Comparison of ENCODE assay signal across 16 cellular contexts in the genomic region with DNA sequence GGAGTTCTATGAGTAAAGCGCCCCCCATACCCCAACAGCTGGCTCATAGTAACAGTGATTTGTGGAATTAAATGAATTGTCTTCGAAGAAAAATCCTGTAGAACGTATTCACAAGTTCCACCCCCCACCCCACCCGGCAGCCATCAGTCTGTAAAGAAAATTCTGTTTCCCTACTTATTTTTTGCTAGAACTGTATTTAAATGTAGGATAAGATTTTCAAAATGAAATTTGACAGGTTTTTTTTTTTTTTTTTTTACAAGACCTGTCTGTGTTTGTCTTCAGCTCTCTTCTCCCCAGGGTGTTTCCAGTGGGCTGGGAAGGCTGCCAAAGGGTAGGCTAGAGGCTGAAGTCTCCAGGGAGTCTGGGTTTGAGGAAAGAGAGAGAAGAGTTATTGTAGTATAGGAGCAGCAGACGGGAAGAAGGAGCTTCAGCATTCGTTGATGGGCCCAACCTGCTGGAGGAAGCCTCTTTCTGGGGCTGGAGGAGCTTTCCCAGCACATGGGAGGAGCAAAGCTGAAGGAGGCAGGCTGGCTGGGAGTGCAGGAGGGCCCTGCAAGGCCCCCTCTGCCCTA.
DNase-seq lines count a peak whose midpoint lies in the region.
"Had no signal": no experiment of that assay in that cellular context is flagged by ENCODE, and none has a peak within 500 bp of the region (broad histone marks: within the 10 kb centered on the region; RNA-seq: fewer than 3 reads in every experiment).

No MANE protein-coding gene starts in this region.

- no peak overlapping the region for H2AFZ ChIP-seq in mesenchymal stem cell (ENCODE audit: low read depth, low read length)

- H2BK12ac ChIP-seq in mesenchymal stem cell (ENCODE audit: low read length in 2 of 2) = peak overlapping the region; percentile 18 to 67

- DNase-seq in DMS153 (lab: John Stamatoyannopoulos, UW) = peak; percentile 69
- DNase-seq in NCI-H1105 (lab: John Stamatoyannopoulos, UW) = peak; percentile 83
- DNase-seq in NCI-H774 (lab: John Stamatoyannopoulos, UW) = peak; percentile 37
- no peak for DNase-seq in mesenchymal stem cell
- DNase-seq in posterior vena cava (ENCODE audit: low spot score) = no peak
- DNase-seq in activated T-cell treated with anti-CD3 and anti-CD28 coated beads, Interleukin-2, amount 50 U/mL, for 1 hour = no peak
- no peak for DNase-seq in activated effector memory CD4-positive, alpha-beta T cell treated with Interleukin-2 at 50 U/mL for 16 hours
- DNase-seq: activated CD4-positive, CD25-positive, alpha-beta regulatory T cell; activated T-cell treated with anti-CD3 and anti-CD28 coated beads, Interleukin-2, amount 50 U/mL, for 24 hours; endodermal cell; GOT3; mesendoderm; posterior cingulate gyrus; stimulated activated CD4-positive, alpha-beta T cell treated with anti-CD3 and anti-CD28 coated beads, Interleukin-4, amount 100 ng/mL, for 1 hour; stimulated activated naive CD8-positive, alpha-beta T cell treated with anti-CD3 and anti-CD28 coated beads, Interleukin-15, amount 100 ng/mL, for 72 hours had no signal

- no peak overlapping the region for H3K14ac ChIP-seq in mesenchymal stem cell (ENCODE audit: low read length in 2 of 2)

- no peak overlapping the region for H4K91ac ChIP-seq in mesenchymal stem cell (ENCODE audit: low read length)

- no peak overlapping the region for H2AK5ac ChIP-seq in mesenchymal stem cell (ENCODE audit: low read length, severe bottlenecking)

- H3K36me3 ChIP-seq in mesenchymal stem cell (ENCODE audit: control insufficient read depth in 1 of 2, insufficient read depth in 2 of 2, low read depth in 1 of 2, low read length in 2 of 2) = no peaks in the 10 kb centered on the region
- H3K36me3 ChIP-seq: SJSA1 had no signal

- H3K4ac ChIP-seq in mesenchymal stem cell (ENCODE audit: low read depth in 1 of 2, low read length in 2 of 2) = no peak overlapping the region

- no peaks in the 10 kb centered on the region for H3K79me1 ChIP-seq in mesenchymal stem cell (replicated peaks; ENCODE audit: low read length, poor library complexity, severe bottlenecking)

- intact Hi-C loops in posterior vena cava (cut with DNase I) = no loop called here

- H3K27ac ChIP-seq in mesenchymal stem cell (ENCODE audit: low read length, poor library complexity, severe bottlenecking) = no peak overlapping the region
- H3K27ac ChIP-seq: SJSA1 had no signal

- no peak overlapping the region for H3K4me2 ChIP-seq in mesenchymal stem cell (ENCODE audit: low read length, poor library complexity, severe bottlenecking)

- H3K4me1 ChIP-seq in mesenchymal stem cell (ENCODE audit: control insufficient read depth, insufficient read depth, low read depth, low read length) = peaks cover 4% of the 10 kb centered on the region
- H3K4me1 ChIP-seq: SJSA1 had no signal

- no peaks in the 10 kb centered on the region for H3K9me3 ChIP-seq in mesenchymal stem cell (ENCODE audit: control insufficient read depth, low read length)
- H3K9me3 ChIP-seq: SJSA1 had no signal

- no peak overlapping the region for H2BK120ac ChIP-seq in mesenchymal stem cell (ENCODE audit: low read depth, low read length)

- peak overlapping the region; percentile 66 for H4K8ac ChIP-seq in mesenchymal stem cell (ENCODE audit: low read length)

- H3K4me3 ChIP-seq in mesenchymal stem cell (ENCODE audit: insufficient read depth in 1 of 2, low read depth in 1 of 2, low read length in 2 of 2) = no peak overlapping the region
- H3K4me3 ChIP-seq: SJSA1 had no signal

- H3K23ac ChIP-seq in mesenchymal stem cell (ENCODE audit: low read length in 2 of 2) = no peak overlapping the region

- no peak overlapping the region for H3K9ac ChIP-seq in mesenchymal stem cell (ENCODE audit: low read length)

- no peak overlapping the region for H2BK15ac ChIP-seq in mesenchymal stem cell (ENCODE audit: low read depth, poor library complexity, severe bottlenecking)

- H3K27me3 ChIP-seq in mesenchymal stem cell (ENCODE audit: control insufficient read depth in 1 of 2, insufficient read depth in 1 of 2, low read length in 2 of 2) = peaks cover 0 to 17% of the 10 kb centered on the region in 2 experiments
- H3K27me3 ChIP-seq: SJSA1 had no signal

- peak overlapping the region in 1 of 2 experiments; percentile 52 for H3K18ac ChIP-seq in mesenchymal stem cell (ENCODE audit: low read depth in 1 of 2, low read length in 2 of 2)

- no peak overlapping the region for H2BK5ac ChIP-seq in mesenchymal stem cell (ENCODE audit: low read depth, low read length, poor library complexity, severe bottlenecking)

- WGBS in mesenchymal stem cell = 77% methylated on average over 2 of the region's 6 CpGs

Comparison
In these comparisons a context has a peak if more than half of its experiments do, and no peak if none do; other contexts are left out.
1. DNase-seq: peak in DMS153 (single experiment), NCI-H1105 (single experiment) and NCI-H774 (single experiment); none in mesenchymal stem cell (single experiment), posterior vena cava (single experiment), activated T-cell treated with anti-CD3 and anti-CD28 coated beads, Interleukin-2, amount 50 U/mL, for 1 hour (single experiment) and activated effector memory CD4-positive, alpha-beta T cell treated with Interleukin-2 at 50 U/mL for 16 hours (single experiment).